31 cellular contexts compared by ENCODE assay signal in the genomic region with DNA sequence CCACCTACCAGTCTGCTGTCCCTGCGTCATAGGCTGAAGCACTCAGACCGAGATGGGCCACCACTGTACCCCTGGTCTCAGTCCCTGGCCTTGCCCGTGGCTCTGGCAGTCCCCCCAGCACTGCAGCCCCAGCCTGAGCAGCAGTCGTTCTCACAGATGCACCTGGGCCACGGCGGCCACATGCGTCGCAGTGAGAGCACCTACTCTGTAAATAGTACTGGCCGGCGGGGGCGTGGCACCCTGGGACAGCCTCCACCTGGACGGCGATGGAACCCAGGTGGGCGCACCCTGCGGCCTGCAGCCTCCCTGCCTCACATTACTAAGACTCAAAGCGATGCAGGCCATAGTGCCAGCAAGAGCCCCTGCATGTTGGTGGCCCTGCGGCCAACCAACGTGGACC.
"Had no signal": no experiment of that assay in that cellular context is flagged by ENCODE, and none has a peak within 500 bp of the region (broad histone marks: within the 10 kb centered on the region; RNA-seq: fewer than 3 reads in every experiment).

No MANE protein-coding gene starts in this region.

- H3K36me3 ChIP-seq: adrenal gland, breast epithelium, cardiac muscle cell, colonic mucosa, esophagus squamous epithelium, gastroesophageal sphincter had no signal

- DNase-seq: activated CD4-positive, alpha-beta memory T cell treated with anti-CD3 and anti-CD28 coated beads, Interleukin-2, amount 10 ng/mL, durations not matched to agents 7 days and 5 days; activated CD4-positive, alpha-beta T cell treated with anti-CD3 and anti-CD28 coated beads for 4 hours; activated CD4-positive, alpha-beta T cell treated with anti-CD3 and anti-CD28 coated beads, Interleukin-2, amount 10 ng/mL, durations not matched to agents 7 days and 5 days; activated CD4-positive, alpha-beta T cell treated with anti-CD3 and anti-CD28 coated beads, Interleukin-2, amount 50 U/mL, for 4 hours; activated CD4-positive, CD25-positive, alpha-beta regulatory T cell; activated CD4-positive, CD25-positive, alpha-beta regulatory T cell treated with anti-CD3 and anti-CD28 coated beads, Interleukin-2, amount 50 U/mL, for 72 hours; activated CD8-positive, alpha-beta memory T cell treated with anti-CD3 and anti-CD28 coated beads, Interleukin-2, amount 50 U/mL, for 48 hours; activated naive CD4-positive, alpha-beta T cell treated with anti-CD3 and anti-CD28 coated beads for 36 hours; activated naive CD8-positive, alpha-beta T cell treated with anti-CD3 and anti-CD28 coated beads for 36 hours; activated naive CD8-positive, alpha-beta T cell treated with anti-CD3 and anti-CD28 coated beads, Interleukin-2, amount 50 U/mL, for 24 hours; activated T-cell treated with anti-CD3 and anti-CD28 coated beads for 4 hours; activated T-cell treated with anti-CD3 and anti-CD28 coated beads, Interleukin-2, amount 50 U/mL, for 24 hours; activated T-cell treated with anti-CD3 and anti-CD28 coated beads, Interleukin-2, amount 50 U/mL, for 72 hours; adrenal gland; amygdala; aorta; central memory CD4-positive, alpha-beta T cell; cerebellar nuclear complex; colonic mucosa; effector CD8-positive, alpha-beta T cell; esophagus squamous epithelium; foreskin melanocyte; T-helper 2 cell had no signal

- H3K27ac ChIP-seq: adrenal gland, breast epithelium, cardiac muscle cell, colonic mucosa, epithelial cell of prostate, esophagus squamous epithelium, gastroesophageal sphincter had no signal

- H3K4me1 Mint-ChIP-seq: activated CD4-positive, alpha-beta memory T cell treated with anti-CD3 and anti-CD28 coated beads, Interleukin-2, amount 10 ng/mL, durations not matched to agents 7 days and 5 days; activated naive CD8-positive, alpha-beta T cell treated with anti-CD3 and anti-CD28 coated beads for 36 hours had no signal

- H3K27ac Mint-ChIP-seq: activated CD4-positive, alpha-beta memory T cell treated with anti-CD3 and anti-CD28 coated beads, Interleukin-2, amount 10 ng/mL, durations not matched to agents 7 days and 5 days; activated CD4-positive, alpha-beta T cell treated with anti-CD3 and anti-CD28 coated beads, Interleukin-2, amount 10 ng/mL, durations not matched to agents 7 days and 5 days; activated naive CD4-positive, alpha-beta T cell treated with anti-CD3 and anti-CD28 coated beads for 36 hours; activated naive CD4-positive, alpha-beta T cell treated with anti-CD3 and anti-CD28 coated beads, Interleukin-2, amount 50 U/mL, for 24 hours; activated naive CD8-positive, alpha-beta T cell treated with anti-CD3 and anti-CD28 coated beads for 36 hours; activated naive CD8-positive, alpha-beta T cell treated with anti-CD3 and anti-CD28 coated beads, Interleukin-2, amount 50 U/mL, for 24 hours; activated T-cell treated with anti-CD3 and anti-CD28 coated beads, Interleukin-2, amount 50 U/mL, for 24 hours; activated T-cell treated with anti-CD3 and anti-CD28 coated beads, Interleukin-2, amount 50 U/mL, for 72 hours; brain had no signal

- H3K4me1 ChIP-seq: adrenal gland, breast epithelium, colonic mucosa, gastroesophageal sphincter had no signal

- H3K27me3 Mint-ChIP-seq: activated CD4-positive, alpha-beta T cell treated with anti-CD3 and anti-CD28 coated beads, Interleukin-2, amount 10 ng/mL, durations not matched to agents 7 days and 5 days had no signal

- H3K9me3 ChIP-seq: adrenal gland, breast epithelium, colonic mucosa, esophagus squamous epithelium, gastroesophageal sphincter had no signal

- ATAC-seq: activated naive CD8-positive, alpha-beta T cell treated with anti-CD3 and anti-CD28 coated beads, Interleukin-2, amount 50 U/mL, for 24 hours; activated T-cell treated with anti-CD3 and anti-CD28 coated beads, Interleukin-2, amount 50 U/mL, for 72 hours; gastroesophageal sphincter had no signal

- H3K4me3 Mint-ChIP-seq: activated CD4-positive, alpha-beta memory T cell treated with anti-CD3 and anti-CD28 coated beads, Interleukin-2, amount 10 ng/mL, durations not matched to agents 7 days and 5 days; activated CD4-positive, alpha-beta T cell treated with anti-CD3 and anti-CD28 coated beads, Interleukin-2, amount 10 ng/mL, durations not matched to agents 7 days and 5 days; activated naive CD4-positive, alpha-beta T cell treated with anti-CD3 and anti-CD28 coated beads for 36 hours; activated naive CD4-positive, alpha-beta T cell treated with anti-CD3 and anti-CD28 coated beads, Interleukin-2, amount 50 U/mL, for 24 hours; activated naive CD8-positive, alpha-beta T cell treated with anti-CD3 and anti-CD28 coated beads for 36 hours; activated naive CD8-positive, alpha-beta T cell treated with anti-CD3 and anti-CD28 coated beads, Interleukin-2, amount 50 U/mL, for 24 hours; activated T-cell treated with anti-CD3 and anti-CD28 coated beads, Interleukin-2, amount 50 U/mL, for 24 hours; activated T-cell treated with anti-CD3 and anti-CD28 coated beads, Interleukin-2, amount 50 U/mL, for 72 hours; brain had no signal

- H3K9me3 Mint-ChIP-seq: activated CD4-positive, alpha-beta memory T cell treated with anti-CD3 and anti-CD28 coated beads, Interleukin-2, amount 10 ng/mL, durations not matched to agents 7 days and 5 days; activated CD4-positive, alpha-beta T cell treated with anti-CD3 and anti-CD28 coated beads, Interleukin-2, amount 10 ng/mL, durations not matched to agents 7 days and 5 days; activated naive CD4-positive, alpha-beta T cell treated with anti-CD3 and anti-CD28 coated beads for 36 hours; activated naive CD4-positive, alpha-beta T cell treated with anti-CD3 and anti-CD28 coated beads, Interleukin-2, amount 50 U/mL, for 24 hours; activated naive CD8-positive, alpha-beta T cell treated with anti-CD3 and anti-CD28 coated beads for 36 hours; activated naive CD8-positive, alpha-beta T cell treated with anti-CD3 and anti-CD28 coated beads, Interleukin-2, amount 50 U/mL, for 24 hours; activated T-cell treated with anti-CD3 and anti-CD28 coated beads, Interleukin-2, amount 50 U/mL, for 24 hours; activated T-cell treated with anti-CD3 and anti-CD28 coated beads, Interleukin-2, amount 50 U/mL, for 72 hours had no signal

- H3K4me3 ChIP-seq: adrenal gland, breast epithelium, cardiac muscle cell, colonic mucosa, esophagus squamous epithelium, gastroesophageal sphincter had no signal

- FAIRE-seq: endometrium, endothelial cell of umbilical vein had no signal

- H3K36me3 Mint-ChIP-seq: activated naive CD4-positive, alpha-beta T cell treated with anti-CD3 and anti-CD28 coated beads, Interleukin-2, amount 50 U/mL, for 24 hours; activated naive CD8-positive, alpha-beta T cell treated with anti-CD3 and anti-CD28 coated beads for 36 hours had no signal

- H3K27me3 ChIP-seq: breast epithelium, cardiac muscle cell, colonic mucosa, esophagus squamous epithelium had no signal
